Comparison of ENCODE assay signal across 8 cellular contexts in genomic region chr6:10694302-10695085, GRCh38. TPM values are rescaled to one million over a fixed set of nuclear protein-coding genes. Genes with fewer than 3 reads are reported as not detected.
A peak's percentile ranks its signal among the peaks of the same experiment; 100 is the strongest.
DNase-seq lines count a peak whose midpoint lies in the region; ATAC-seq and TF ChIP-seq lines count a peak whose summit lies in the region.

Gene C6orf52 (minus strand): TSS chr6:10694616. CDS start chr6:10687550, 7,066 bp downstream.
A gene with protein sequence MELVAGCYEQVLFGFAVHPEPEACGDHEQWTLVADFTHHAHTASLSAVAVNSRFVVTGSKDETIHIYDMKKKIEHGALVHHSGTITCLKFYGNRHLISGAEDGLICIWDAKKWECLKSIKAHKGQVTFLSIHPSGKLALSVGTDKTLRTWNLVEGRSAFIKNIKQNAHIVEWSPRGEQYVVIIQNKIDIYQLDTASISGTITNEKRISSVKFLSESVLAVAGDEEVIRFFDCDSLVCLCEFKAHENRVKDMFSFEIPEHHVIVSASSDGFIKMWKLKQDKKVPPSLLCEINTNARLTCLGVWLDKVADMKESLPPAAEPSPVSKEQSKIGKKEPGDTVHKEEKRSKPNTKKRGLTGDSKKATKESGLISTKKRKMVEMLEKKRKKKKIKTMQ (plus strand): TSS chr6:10694972. CDS start chr6:10694986, 14 bp downstream.

- DNase-seq in DMS153 treated with DMSO at 0.1 percent for 48 hours (lab: John Stamatoyannopoulos, UW; ENCODE audit: unreplicated experiment) = peak; percentile 42
- peak; percentile 78 for DNase-seq in OCI-M2 (lab: John Stamatoyannopoulos, UW; ENCODE audit: unreplicated experiment)
- DNase-seq in activated T-cell treated with anti-CD3 and anti-CD28 coated beads, Interleukin-2, amount 50 U/mL, for 1 hour = peak; percentile 92
- DNase-seq in erythroblast (lab: John Stamatoyannopoulos, UW) = peak; percentile 96 to 99
- peak; percentile 93 for DNase-seq in mucosa of gallbladder (ENCODE audit: low spot score)
- peak; percentile 90 for DNase-seq in stimulated activated CD8-positive, alpha-beta memory T cell treated with anti-CD3 and anti-CD28 coated beads, Interleukin-4, amount 100 ng/mL, for 24 hours (ENCODE audit: low read depth)

- no peak for TF ChIP-seq EP300 in Ishikawa (IDR thresholded peaks at IDR 0.05; ENCODE audit: borderline replicate concordance)

- TF ChIP-seq POLR2A in erythroblast (IDR thresholded peaks at IDR 0.05; ENCODE audit: low read length) = peak; percentile 99

- ATAC-seq in GM21619 (IDR thresholded peaks at IDR 0.05; ENCODE audit: unreplicated experiment) = peak; percentile 99

- no peak for TF ChIP-seq RAD21 in Ishikawa (IDR thresholded peaks at IDR 0.05; ENCODE audit: low read depth)

TF ChIP-seq in Ishikawa, 13 proteins besides CTCF, POLR2A, EP300 and RAD21:
- TF ChIP-seq CEBPB (IDR thresholded peaks at IDR 0.05) = no peak
- no peak for TF ChIP-seq ZBTB7A (IDR thresholded peaks at IDR 0.05; ENCODE audit: low read depth)
- TF ChIP-seq NFIC (IDR thresholded peaks at IDR 0.05) = no peak
- peak; percentile 12; the same call in 1 of the 2 replicates for TF ChIP-seq YY1 (IDR thresholded peaks at IDR 0.05; ENCODE audit: low read depth)
- TF ChIP-seq TCF12 (IDR thresholded peaks at IDR 0.05; ENCODE audit: low read depth) = peak; percentile 65; the same call in 1 of the 2 replicates
- TF ChIP-seq USF1 (IDR thresholded peaks at IDR 0.05) = peak; percentile 86
- TF ChIP-seq, protein P1, sequence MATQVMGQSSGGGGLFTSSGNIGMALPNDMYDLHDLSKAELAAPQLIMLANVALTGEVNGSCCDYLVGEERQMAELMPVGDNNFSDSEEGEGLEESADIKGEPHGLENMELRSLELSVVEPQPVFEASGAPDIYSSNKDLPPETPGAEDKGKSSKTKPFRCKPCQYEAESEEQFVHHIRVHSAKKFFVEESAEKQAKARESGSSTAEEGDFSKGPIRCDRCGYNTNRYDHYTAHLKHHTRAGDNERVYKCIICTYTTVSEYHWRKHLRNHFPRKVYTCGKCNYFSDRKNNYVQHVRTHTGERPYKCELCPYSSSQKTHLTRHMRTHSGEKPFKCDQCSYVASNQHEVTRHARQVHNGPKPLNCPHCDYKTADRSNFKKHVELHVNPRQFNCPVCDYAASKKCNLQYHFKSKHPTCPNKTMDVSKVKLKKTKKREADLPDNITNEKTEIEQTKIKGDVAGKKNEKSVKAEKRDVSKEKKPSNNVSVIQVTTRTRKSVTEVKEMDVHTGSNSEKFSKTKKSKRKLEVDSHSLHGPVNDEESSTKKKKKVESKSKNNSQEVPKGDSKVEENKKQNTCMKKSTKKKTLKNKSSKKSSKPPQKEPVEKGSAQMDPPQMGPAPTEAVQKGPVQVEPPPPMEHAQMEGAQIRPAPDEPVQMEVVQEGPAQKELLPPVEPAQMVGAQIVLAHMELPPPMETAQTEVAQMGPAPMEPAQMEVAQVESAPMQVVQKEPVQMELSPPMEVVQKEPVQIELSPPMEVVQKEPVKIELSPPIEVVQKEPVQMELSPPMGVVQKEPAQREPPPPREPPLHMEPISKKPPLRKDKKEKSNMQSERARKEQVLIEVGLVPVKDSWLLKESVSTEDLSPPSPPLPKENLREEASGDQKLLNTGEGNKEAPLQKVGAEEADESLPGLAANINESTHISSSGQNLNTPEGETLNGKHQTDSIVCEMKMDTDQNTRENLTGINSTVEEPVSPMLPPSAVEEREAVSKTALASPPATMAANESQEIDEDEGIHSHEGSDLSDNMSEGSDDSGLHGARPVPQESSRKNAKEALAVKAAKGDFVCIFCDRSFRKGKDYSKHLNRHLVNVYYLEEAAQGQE (IDR thresholded peaks at IDR 0.05; ENCODE audit: low read depth) = peak; percentile 6; the same call in 1 of the 2 replicates
- 0 out of 2 replicates have a peak, but pooled peaks have one; percentile 39 for TF ChIP-seq FOXM1 (IDR thresholded peaks at IDR 0.05; ENCODE audit: borderline replicate concordance, low read depth)
- TF ChIP-seq, protein P2, sequence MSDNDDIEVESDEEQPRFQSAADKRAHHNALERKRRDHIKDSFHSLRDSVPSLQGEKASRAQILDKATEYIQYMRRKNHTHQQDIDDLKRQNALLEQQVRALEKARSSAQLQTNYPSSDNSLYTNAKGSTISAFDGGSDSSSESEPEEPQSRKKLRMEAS (IDR thresholded peaks at IDR 0.05) = peak; percentile 98
- peak; percentile 97 for TF ChIP-seq CREB1 (IDR thresholded peaks at IDR 0.05; ENCODE audit: low read depth)
- TF ChIP-seq TAF1 (IDR thresholded peaks at IDR 0.05; ENCODE audit: low read depth) = peak; percentile 77
- no peak for TF ChIP-seq EGR1 (IDR thresholded peaks at IDR 0.05)
- TF ChIP-seq TEAD4 (IDR thresholded peaks at IDR 0.05) = no peak

RNA-seq across cellular contexts. Expression of gene C6orf52, which starts in this region (rescaled TPM):
- 0.69 TPM for total RNA-seq in mucosa of gallbladder

RNA-seq across cellular contexts. Expression of the second gene that starts in this region (rescaled TPM):
- total RNA-seq in mucosa of gallbladder = 7.3 TPM

Comparison
In these comparisons a context has a peak if more than half of its experiments do, and no peak if none do; other contexts are left out.
1. Peak in every context shown above with its lines: DNase-seq and ATAC-seq.
2. DNase-seq: peak in every context shown above with its lines; median percentile 98 in erythroblast; 93 in mucosa of gallbladder; 92 in activated T-cell treated with anti-CD3 and anti-CD28 coated beads, Interleukin-2, amount 50 U/mL, for 1 hour; 90 in stimulated activated CD8-positive, alpha-beta memory T cell treated with anti-CD3 and anti-CD28 coated beads, Interleukin-4, amount 100 ng/mL, for 24 hours; 78 in OCI-M2; 42 in DMS153 treated with DMSO at 0.1 percent for 48 hours.